Comparison of ENCODE assay signal across 9 cellular contexts in the genomic region with DNA sequence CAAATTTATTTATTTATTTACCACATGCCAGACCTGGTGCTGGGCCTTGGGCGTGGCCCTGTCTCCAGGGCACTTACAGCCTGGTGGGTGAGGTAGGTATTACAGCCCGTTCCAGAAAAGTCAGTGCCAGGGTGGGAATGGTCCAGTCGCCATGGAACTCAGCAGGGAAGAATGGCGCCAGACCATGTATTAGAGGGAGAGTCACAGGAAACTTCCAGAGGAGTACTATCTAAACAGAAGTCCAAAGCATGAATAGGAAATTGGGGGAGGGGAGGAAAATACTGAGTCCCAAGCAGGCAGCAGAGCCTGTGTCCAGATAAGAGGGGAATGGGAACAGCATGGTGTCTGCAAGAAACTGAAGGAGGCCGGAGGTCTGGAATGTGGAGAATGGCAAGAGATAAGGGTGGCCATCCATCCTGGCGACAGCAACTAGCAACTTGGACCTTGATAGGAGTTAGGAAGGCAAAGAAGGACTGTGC. TPM values are rescaled to one million over a fixed set of nuclear protein-coding genes. Genes with fewer than 3 reads are reported as not detected.
A peak's percentile ranks its signal among the peaks of the same experiment; 100 is the strongest.
DNase-seq lines count a peak whose midpoint lies in the region; ATAC-seq and TF ChIP-seq lines count a peak whose summit lies in the region.
"Had no signal": no experiment of that assay in that cellular context is flagged by ENCODE, and none has a peak within 500 bp of the region (broad histone marks: within the 10 kb centered on the region; RNA-seq: fewer than 3 reads in every experiment).

No MANE protein-coding gene starts in this region.

- no peak for ATAC-seq in natural killer cell treated with Interleukin-12 subunit alpha and Interleukin-12 subunit beta and Interleukin-15 and Interleukin-18, amount 100 ng/mL, for 72 hours
- ATAC-seq in GM21390 (IDR thresholded peaks at IDR 0.05; ENCODE audit: unreplicated experiment): no peak
- ATAC-seq: stimulated activated naive CD8-positive, alpha-beta T cell treated with anti-CD3 and anti-CD28 coated beads, Interleukin-15, Interleukin-2, amounts not matched to agents 100 U/mL and 50 U/mL, for 24 hours had no signal

- no peak overlapping the region for H3K9ac ChIP-seq in KMS-11

- no peaks in the 10 kb centered on the region for H3K9me3 Mint-ChIP-seq in Calu3 (ENCODE audit: low read depth, unreplicated experiment)
- no peaks in the 10 kb centered on the region for H3K9me3 Mint-ChIP-seq in natural killer cell treated with Interleukin-12 subunit alpha and Interleukin-12 subunit beta and Interleukin-15 and Interleukin-18, amount 100 ng/mL, for 72 hours

- H3K4me3 ChIP-seq in KMS-11 (IDR thresholded peaks at IDR 0.05; ENCODE audit: insufficient read depth, low read depth, low read length) (no peak overlapping the region), cardiac fibroblast (replicated peaks in 1 of 2; ENCODE audit: low read depth in 2 of 2, low read length in 2 of 2) (no peak overlapping the region)

- BruUV-seq in Calu3 (replicated peaks; lab: Mats Ljungman, UMichigan): no TSS peak

- no peak overlapping the region for H2AFZ ChIP-seq in KMS-11 (ENCODE audit: low read depth)

- H3K4me2 ChIP-seq in KMS-11: no peak overlapping the region

- H3K27me3 Mint-ChIP-seq in Calu3 (ENCODE audit: unreplicated experiment): no peaks in the 10 kb centered on the region
- H3K27me3 Mint-ChIP-seq in natural killer cell treated with Interleukin-12 subunit alpha and Interleukin-12 subunit beta and Interleukin-15 and Interleukin-18, amount 100 ng/mL, for 72 hours: no peaks in the 10 kb centered on the region

- CTCF ChIA-PET in Calu3 (lab: Charles Lee): interaction anchor here (0.7 kb wide), 1 partner anchor 835 kb away, joined by 5 read pairs; no protein-coding TSS in a partner anchor

- intact Hi-C loops in Calu3 (cut with micrococcal nuclease; ENCODE audit: unreplicated experiment): no loop called here

- no peaks in the 10 kb centered on the region for H3K36me3 ChIP-seq in KMS-11 (ENCODE audit: insufficient read depth)

- peaks cover 2% of the 10 kb centered on the region for H3K4me1 ChIP-seq in KMS-11 (ENCODE audit: low read depth, poor library complexity, severe bottlenecking)

- H3K79me2 ChIP-seq in KMS-11 (ENCODE audit: insufficient read depth, low read depth): no peaks in the 10 kb centered on the region

- H3K27ac ChIP-seq in KMS-11: no peak overlapping the region

- H3K27me3 ChIP-seq in KMS-11 (ENCODE audit: insufficient read depth, low read depth): no peaks in the 10 kb centered on the region

- DNase-seq in Calu3: peak; percentile 26
- DNase-seq in cardiac fibroblast (ENCODE audit: low read depth in 2 of 2): peak in 1 of 2 donors; percentile 76
- peak; percentile 40 for DNase-seq in natural killer cell treated with Interleukin-12 subunit alpha and Interleukin-12 subunit beta and Interleukin-15 and Interleukin-18, amount 100 ng/mL, for 72 hours (ENCODE audit: low spot score)
- no peak for DNase-seq in KG1 (lab: John Stamatoyannopoulos, UW)
- no peak for DNase-seq in amniotic stem cell (lab: John Stamatoyannopoulos, UW)
- no peak for DNase-seq in NCI-H2107 treated with DMSO at 0.1 percent for 48 hours (lab: John Stamatoyannopoulos, UW; ENCODE audit: unreplicated experiment)
- DNase-seq: stimulated activated naive CD8-positive, alpha-beta T cell treated with anti-CD3 and anti-CD28 coated beads, Interleukin-15, Interleukin-2, amounts not matched to agents 100 U/mL and 50 U/mL, for 24 hours had no signal

- TF ChIP-seq CTCF in Calu3 (IDR thresholded peaks at IDR 0.05; ENCODE audit: unreplicated experiment) (no peak), KMS-11 (conservative IDR thresholded peaks at IDR 0.05; ENCODE audit: low read depth, low read length) (peak; percentile 34), cardiac fibroblast (IDR thresholded peaks at IDR 0.05; ENCODE audit: low read depth, low read length) (peak; percentile 55)

- H3K4me3 Mint-ChIP-seq in Calu3 (ENCODE audit: low read depth, unreplicated experiment): no peak overlapping the region
- H3K4me3 Mint-ChIP-seq in natural killer cell treated with Interleukin-12 subunit alpha and Interleukin-12 subunit beta and Interleukin-15 and Interleukin-18, amount 100 ng/mL, for 72 hours: peak overlapping the region; percentile 0

- no peak overlapping the region for H3K27ac Mint-ChIP-seq in Calu3 (ENCODE audit: unreplicated experiment)
- H3K27ac Mint-ChIP-seq in natural killer cell treated with Interleukin-12 subunit alpha and Interleukin-12 subunit beta and Interleukin-15 and Interleukin-18, amount 100 ng/mL, for 72 hours: peak overlapping the region in 1 of 2 donors; percentile 95

- H4K20me1 ChIP-seq in KMS-11 (ENCODE audit: insufficient read depth): no peaks in the 10 kb centered on the region

- H3K36me3 Mint-ChIP-seq in Calu3 (ENCODE audit: insufficient read depth, unreplicated experiment): no peaks in the 10 kb centered on the region
- H3K36me3 Mint-ChIP-seq in natural killer cell treated with Interleukin-12 subunit alpha and Interleukin-12 subunit beta and Interleukin-15 and Interleukin-18, amount 100 ng/mL, for 72 hours: peaks cover 36% of the 10 kb centered on the region

- H3K4me1 Mint-ChIP-seq in Calu3 (ENCODE audit: low read depth, unreplicated experiment): peaks cover 16% of the 10 kb centered on the region
- H3K4me1 Mint-ChIP-seq in natural killer cell treated with Interleukin-12 subunit alpha and Interleukin-12 subunit beta and Interleukin-15 and Interleukin-18, amount 100 ng/mL, for 72 hours (ENCODE audit: low read depth in 2 of 2): peaks cover 66 to 71% of the 10 kb centered on the region in 2 donors

RNA-seq across cellular contexts. Expression of a gene that starts 27.0 kb away (rescaled TPM):
- 4.0 and 4.2 TPM in 2 replicates for total RNA-seq in Calu3 (2022)
- 100 to 1,000 TPM in 1 of 2 donors, 10 to 100 TPM in 1; 58.5 to 165 TPM for total RNA-seq in natural killer cell treated with Interleukin-12 subunit alpha and Interleukin-12 subunit beta and Interleukin-15 and Interleukin-18, amount 100 ng/mL, for 72 hours

Comparison
In these comparisons a context has a peak if more than half of its experiments do, and no peak if none do; other contexts are left out.
1. DNase-seq: peak in Calu3 (single experiment) and natural killer cell treated with Interleukin-12 subunit alpha and Interleukin-12 subunit beta and Interleukin-15 and Interleukin-18, amount 100 ng/mL, for 72 hours (single experiment); none in KG1 (single experiment), amniotic stem cell (single experiment) and NCI-H2107 treated with DMSO at 0.1 percent for 48 hours (single experiment).
2. RNA of a gene that starts 27.0 kb away (total RNA-seq): 58.5 to 165 TPM in natural killer cell treated with Interleukin-12 subunit alpha and Interleukin-12 subunit beta and Interleukin-15 and Interleukin-18, amount 100 ng/mL, for 72 hours; 4.0 to 4.2 TPM in Calu3; every median in the first group is over 10 times any median in the second.